ENCODE assay signal across 31 cellular contexts in the genomic region with DNA sequence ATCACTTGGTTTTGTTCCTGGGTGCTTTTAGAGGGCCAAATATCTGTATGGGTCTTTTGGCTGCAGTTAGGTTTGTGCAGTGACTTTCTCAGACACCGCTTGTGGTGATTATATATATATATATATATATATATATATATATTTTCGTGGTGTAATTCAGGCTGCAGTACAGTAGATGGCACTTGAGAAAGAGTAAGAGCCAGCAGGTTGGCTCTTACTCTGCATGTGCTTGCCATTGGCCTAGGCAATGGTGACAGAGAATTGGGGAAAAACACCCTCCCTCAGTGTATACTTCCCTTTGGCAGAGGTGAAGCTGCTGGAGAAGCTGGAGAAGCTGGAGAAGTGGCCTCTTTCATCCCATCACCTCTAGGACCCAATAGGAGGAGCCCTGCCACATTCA. TPM values are rescaled to one million over a fixed set of nuclear protein-coding genes. Genes with fewer than 3 reads are reported as not detected.
A peak's percentile ranks its signal among the peaks of the same experiment; 100 is the strongest.
DNase-seq lines count a peak whose midpoint lies in the region; ATAC-seq and TF ChIP-seq lines count a peak whose summit lies in the region.
"Had no signal": no experiment of that assay in that cellular context is flagged by ENCODE, and none has a peak within 500 bp of the region (broad histone marks: within the 10 kb centered on the region; RNA-seq: fewer than 3 reads in every experiment).

No MANE protein-coding gene starts in this region.

- WGBS in endodermal cell (ENCODE audit: insufficient coverage in 1 of 2, insufficient read length in 1 of 2), 2 experiments = no CpG with 5 or more reads among the region's 2 CpGs
- WGBS in smooth muscle cell (ENCODE audit: low lambda C conversion rate) = 37% methylated on average over 2 of the region's 2 CpGs

- H3K79me2 ChIP-seq in smooth muscle cell (ENCODE audit: low read depth) = no peaks in the 10 kb centered on the region

- H3K9ac ChIP-seq in endodermal cell (ENCODE audit: extremely low read depth, low read length, poor library complexity, severe bottlenecking) = no peak overlapping the region
- H3K9ac ChIP-seq in smooth muscle cell (ENCODE audit: low read depth) = no peak overlapping the region
- H3K9ac ChIP-seq: BLaER1 treated with 17β-estradiol and CSF1 and Interleukin-3, amounts not matched to agents 10 nM and 100 nM; parathyroid adenoma had no signal

- no peaks in the 10 kb centered on the region for H3K36me3 Mint-ChIP-seq in endodermal cell (ENCODE audit: low read depth)
- H3K36me3 Mint-ChIP-seq: activated naive CD4-positive, alpha-beta T cell treated with anti-CD3 and anti-CD28 coated beads, Interleukin-2, amount 50 U/mL, for 24 hours; stimulated activated memory B cell treated with anti-CD40 and anti-IgM and Interleukin-4, amounts not matched to agents 10 μg/mL and 1 μg/mL and 100 μg/mL, for 72 hours had no signal

- H3K36me3 ChIP-seq in endodermal cell (ENCODE audit: control insufficient read depth, insufficient read depth, low read length) (no peaks in the 10 kb centered on the region), smooth muscle cell (ENCODE audit: low read depth) (no peaks in the 10 kb centered on the region)
- H3K36me3 ChIP-seq: BLaER1 treated with 17β-estradiol and CSF1 and Interleukin-3, amounts not matched to agents 10 nM and 100 nM; esophagus muscularis mucosa; heart right ventricle; SJSA1; upper lobe of left lung had no signal

- H3K9me3 ChIP-seq in endodermal cell (ENCODE audit: control insufficient read depth, low read length) (no peaks in the 10 kb centered on the region), smooth muscle cell (replicated peaks; ENCODE audit: low read depth) (no peaks in the 10 kb centered on the region)
- H3K9me3 ChIP-seq: SJSA1 had no signal

- H3K27me3 ChIP-seq in endodermal cell (ENCODE audit: control insufficient read depth, insufficient read depth, low read length, poor library complexity, severe bottlenecking) = no peaks in the 10 kb centered on the region
- H3K27me3 ChIP-seq in smooth muscle cell (ENCODE audit: low read depth) = no peaks in the 10 kb centered on the region
- H3K27me3 ChIP-seq: BLaER1 treated with 17β-estradiol and CSF1 and Interleukin-3, amounts not matched to agents 10 nM and 100 nM; esophagus muscularis mucosa; heart right ventricle; SJSA1; upper lobe of left lung had no signal

- TF ChIP-seq CTCF in endodermal cell (conservative IDR thresholded peaks at IDR 0.05) (peak; percentile 37), smooth muscle cell (IDR thresholded peaks at IDR 0.05; ENCODE audit: borderline replicate concordance, insufficient read depth, poor library complexity, severe bottlenecking) (no peak)

- H3K9me3 Mint-ChIP-seq in endodermal cell = no peaks in the 10 kb centered on the region

- H3K4me2 ChIP-seq in smooth muscle cell = no peak overlapping the region
- H3K4me2 ChIP-seq: BLaER1 treated with 17β-estradiol and CSF1 and Interleukin-3, amounts not matched to agents 10 nM and 100 nM had no signal

- H3K27ac Mint-ChIP-seq in endodermal cell = no peak overlapping the region
- H3K27ac Mint-ChIP-seq: activated CD8-positive, alpha-beta T cell treated with anti-CD3 and anti-CD28 coated beads, Interleukin-2, amount 10 ng/mL, durations not matched to agents 7 days and 5 days; activated naive CD4-positive, alpha-beta T cell treated with anti-CD3 and anti-CD28 coated beads, Interleukin-2, amount 50 U/mL, for 24 hours; activated T-helper 2 cell treated with anti-CD3 and anti-CD28 coated beads, Interferon-gamma antibody, Interleukin-2, Interleukin-4, amounts not matched to agents 10 μg/mL and 5 μg/mL and 100 μg/mL, durations not matched to agents 14 hours and 24 hours and 36 hours; effector memory CD8-positive, alpha-beta T cell; stimulated activated memory B cell treated with anti-CD40 and anti-IgM and Interleukin-4, amounts not matched to agents 10 μg/mL and 1 μg/mL and 100 μg/mL, for 72 hours; T-helper 17 cell had no signal

- H3K4me1 Mint-ChIP-seq in endodermal cell = no peaks in the 10 kb centered on the region
- H3K4me1 Mint-ChIP-seq: activated naive CD4-positive, alpha-beta T cell treated with anti-CD3 and anti-CD28 coated beads, Interleukin-2, amount 50 U/mL, for 24 hours; stimulated activated memory B cell treated with anti-CD40 and anti-IgM and Interleukin-4, amounts not matched to agents 10 μg/mL and 1 μg/mL and 100 μg/mL, for 72 hours; T-helper 17 cell had no signal

- no peak overlapping the region for H3K27ac ChIP-seq in endodermal cell (ENCODE audit: low read depth, low read length)
- H3K27ac ChIP-seq in smooth muscle cell (ENCODE audit: low read depth) = no peak overlapping the region
- H3K27ac ChIP-seq: BLaER1 treated with 17β-estradiol and CSF1 and Interleukin-3, amounts not matched to agents 10 nM and 100 nM; esophagus muscularis mucosa; heart right ventricle; parathyroid adenoma; SJSA1; upper lobe of left lung had no signal

- H2AFZ ChIP-seq in smooth muscle cell (ENCODE audit: low read depth) = no peak overlapping the region
- H2AFZ ChIP-seq: parathyroid adenoma had no signal

- no peaks in the 10 kb centered on the region for H3K27me3 Mint-ChIP-seq in endodermal cell (ENCODE audit: insufficient read depth)
- H3K27me3 Mint-ChIP-seq: activated naive CD4-positive, alpha-beta T cell treated with anti-CD3 and anti-CD28 coated beads, Interleukin-2, amount 50 U/mL, for 24 hours; effector memory CD8-positive, alpha-beta T cell; stimulated activated memory B cell treated with anti-CD40 and anti-IgM and Interleukin-4, amounts not matched to agents 10 μg/mL and 1 μg/mL and 100 μg/mL, for 72 hours had no signal

- ATAC-seq in GM19351 (IDR thresholded peaks at IDR 0.05; ENCODE audit: unreplicated experiment) (peak; percentile 63), HG02759 (IDR thresholded peaks at IDR 0.05; ENCODE audit: unreplicated experiment) (peak; percentile 39)
- ATAC-seq: activated CD8-positive, alpha-beta T cell treated with anti-CD3 and anti-CD28 coated beads, Interleukin-2, amount 10 ng/mL, durations not matched to agents 7 days and 5 days; effector memory CD8-positive, alpha-beta T cell; heart right ventricle; left cardiac atrium; right cardiac atrium; stimulated activated memory B cell treated with anti-CD40 and anti-IgM and Interleukin-4, amounts not matched to agents 10 μg/mL and 1 μg/mL and 100 μg/mL, for 72 hours; T-helper 17 cell had no signal

- H3F3A ChIP-seq in smooth muscle cell (ENCODE audit: low read depth) = no peaks in the 10 kb centered on the region

- no peaks in the 10 kb centered on the region for H3K4me1 ChIP-seq in endodermal cell (ENCODE audit: control insufficient read depth, insufficient read depth, low read length)
- no peaks in the 10 kb centered on the region for H3K4me1 ChIP-seq in smooth muscle cell (ENCODE audit: low read depth)
- H3K4me1 ChIP-seq: BLaER1 treated with 17β-estradiol and CSF1 and Interleukin-3, amounts not matched to agents 10 nM and 100 nM; esophagus muscularis mucosa; heart right ventricle; parathyroid adenoma; SJSA1; upper lobe of left lung had no signal

- H4K20me1 ChIP-seq in smooth muscle cell (ENCODE audit: low read depth) = no peaks in the 10 kb centered on the region
- H4K20me1 ChIP-seq: BLaER1 treated with 17β-estradiol and CSF1 and Interleukin-3, amounts not matched to agents 10 nM and 100 nM had no signal

- DNase-seq in OCI-M1 (lab: John Stamatoyannopoulos, UW) = peak; percentile 26
- DNase-seq in endodermal cell = peak; percentile 53
- no peak for DNase-seq in smooth muscle cell (lab: John Stamatoyannopoulos, UW; ENCODE audit: unreplicated experiment)
- no peak for DNase-seq in HT-29 (ENCODE audit: low spot score)
- no peak for DNase-seq in NCI-H446 (lab: John Stamatoyannopoulos, UW)
- DNase-seq: activated CD4-positive, CD25-positive, alpha-beta regulatory T cell treated with anti-CD3 and anti-CD28 coated beads, Interleukin-2, amount 50 U/mL, for 72 hours; activated CD8-positive, alpha-beta T cell treated with anti-CD3 and anti-CD28 coated beads, Interleukin-2, amount 10 ng/mL, durations not matched to agents 7 days and 5 days; Calu3; cortex of kidney; effector memory CD8-positive, alpha-beta T cell; foreskin melanocyte; heart right ventricle; left cardiac atrium; mammary epithelial cell; NCI-H1105; NCI-H1930; NCI-H526; right cardiac atrium; stimulated activated CD4-positive, alpha-beta T cell treated with anti-CD3 and anti-CD28 coated beads, Interleukin-2, amount 100 ng/mL, for 48 hours; T-helper 17 cell; upper lobe of left lung had no signal

- H3K4me3 ChIP-seq in endodermal cell (ENCODE audit: low read length) (no peak overlapping the region), smooth muscle cell (no peak overlapping the region)
- H3K4me3 ChIP-seq: BLaER1 treated with 17β-estradiol and CSF1 and Interleukin-3, amounts not matched to agents 10 nM and 100 nM; esophagus muscularis mucosa; heart right ventricle; SJSA1; upper lobe of left lung had no signal

- H3K4me3 Mint-ChIP-seq in endodermal cell = no peak overlapping the region
- H3K4me3 Mint-ChIP-seq: activated CD8-positive, alpha-beta T cell treated with anti-CD3 and anti-CD28 coated beads, Interleukin-2, amount 10 ng/mL, durations not matched to agents 7 days and 5 days; activated naive CD4-positive, alpha-beta T cell treated with anti-CD3 and anti-CD28 coated beads, Interleukin-2, amount 50 U/mL, for 24 hours; effector memory CD8-positive, alpha-beta T cell; stimulated activated memory B cell treated with anti-CD40 and anti-IgM and Interleukin-4, amounts not matched to agents 10 μg/mL and 1 μg/mL and 100 μg/mL, for 72 hours; T-helper 17 cell had no signal

RNA-seq across cellular contexts. Expression of a gene that starts 22.2 kb away (rescaled TPM):
- total RNA-seq in endodermal cell = not detected
- polyA plus RNA-seq in endodermal cell (2013, experiment 1 of 2) = not detected
- polyA plus RNA-seq in endodermal cell (2013, experiment 2 of 2) = not detected
- total RNA-seq in smooth muscle cell = not detected in 2 replicates
- not detected in 2 replicates for polyA plus RNA-seq in smooth muscle cell
- total RNA-seq in HT-29 (2014; rRNA removed; shearing (Covaris generic)) = not detected in 2 replicates
- total RNA-seq: activated CD8-positive, alpha-beta T cell treated with anti-CD3 and anti-CD28 coated beads, Interleukin-2, amount 10 ng/mL, durations not matched to agents 7 days and 5 days; activated T-helper 2 cell treated with anti-CD3 and anti-CD28 coated beads, Interferon-gamma antibody, Interleukin-2, Interleukin-4, amounts not matched to agents 10 μg/mL and 5 μg/mL and 100 μg/mL, durations not matched to agents 14 hours and 24 hours and 36 hours; Calu3; esophagus muscularis mucosa; left cardiac atrium; mammary epithelial cell; SJSA1; T-helper 17 cell; upper lobe of left lung had no signal
- polyA plus RNA-seq: mammary epithelial cell, neural cell had no signal

Comparison
In these comparisons a context has a peak if more than half of its experiments do, and no peak if none do; other contexts are left out.
1. DNase-seq: peak in OCI-M1 (single experiment) and endodermal cell (single experiment); none in smooth muscle cell (single experiment), HT-29 (single experiment) and NCI-H446 (0 of 2).